12 cellular contexts compared by ENCODE assay signal in the genomic region with DNA sequence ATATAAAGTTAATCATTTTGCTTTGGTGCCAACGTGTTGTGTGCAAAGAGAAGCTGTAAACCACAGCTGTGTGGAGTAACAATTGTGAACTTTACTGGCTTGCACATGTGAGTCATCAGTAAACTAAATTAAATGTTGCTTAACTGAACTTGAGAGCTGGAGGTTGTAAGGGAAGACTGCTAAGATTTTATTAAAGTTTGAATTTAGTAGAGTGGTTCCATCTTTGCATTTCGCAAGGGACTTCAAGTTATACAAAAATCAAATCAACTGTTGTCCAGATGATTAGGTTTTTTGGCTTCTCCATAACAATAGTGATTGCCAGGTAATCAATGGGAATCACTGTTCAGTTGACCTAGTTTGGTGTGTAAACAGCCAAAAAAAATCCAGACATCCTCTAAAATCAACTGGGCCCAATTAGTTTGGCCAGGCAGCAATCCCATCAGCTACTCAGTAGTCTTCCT.
DNase-seq lines count a peak whose midpoint lies in the region; ATAC-seq and TF ChIP-seq lines count a peak whose summit lies in the region.
"Had no signal": no experiment of that assay in that cellular context is flagged by ENCODE, and none has a peak within 500 bp of the region (broad histone marks: within the 10 kb centered on the region; RNA-seq: fewer than 3 reads in every experiment).

No MANE protein-coding gene starts in this region.

- H3K27ac ChIP-seq in testis, result no peak overlapping the region

- no peaks in the 10 kb centered on the region for H3K27me3 ChIP-seq in testis

- TF ChIP-seq POLR2A in testis (IDR thresholded peaks at IDR 0.05), result no peak

- no peaks in the 10 kb centered on the region for H3K9me3 ChIP-seq in testis

- DNase-seq in HS-5 (ENCODE audit: low read depth), result peak; percentile 55
- DNase-seq in RPMI7951 (ENCODE audit: low read depth), result peak; percentile 42
- DNase-seq in fibroblast of peridontal ligament (ENCODE audit: extremely low read depth), result peak; percentile 73
- DNase-seq in stromal cell of bone marrow (ENCODE audit: low read depth), result peak; percentile 19
- DNase-seq in NCI-H510A (lab: John Stamatoyannopoulos, UW), result no peak
- DNase-seq in testis, result no peak
- DNase-seq: activated CD8-positive, alpha-beta T cell treated with anti-CD3 and anti-CD28 coated beads for 36 hours; effector memory CD4-positive, alpha-beta T cell; naive B cell; NCI-H1105; stimulated activated CD4-positive, alpha-beta T cell treated with anti-CD3 and anti-CD28 coated beads, Interleukin-12 subunit alpha, Interleukin-12 subunit beta, amount 100 ng/mL, for 4 hours had no signal

- H3K4me1 ChIP-seq in testis, result no peaks in the 10 kb centered on the region

- H3K36me3 ChIP-seq in testis (ENCODE audit: low read depth, missing control alignments), result no peaks in the 10 kb centered on the region

- TF ChIP-seq CTCF in testis (IDR thresholded peaks at IDR 0.05), result no peak

- no peak for ATAC-seq in GM18873 (IDR thresholded peaks at IDR 0.05; ENCODE audit: low FRiP score, unreplicated experiment)
- ATAC-seq: activated CD8-positive, alpha-beta T cell treated with anti-CD3 and anti-CD28 coated beads for 36 hours had no signal

- intact Hi-C loops in testis (cut with DNase I; ENCODE audit: low total_unique reads), result no loop called here

- 57 to 85% methylated on average over 2 of the region's 2 CpGs for WGBS in testis, 2 donors

- H3K4me3 ChIP-seq in testis, result no peak overlapping the region

Comparison
In these comparisons a context has a peak if more than half of its experiments do, and no peak if none do; other contexts are left out.
1. DNase-seq: peak in HS-5 (single experiment), RPMI7951 (single experiment), fibroblast of peridontal ligament (single experiment) and stromal cell of bone marrow (single experiment); none in NCI-H510A (single experiment) and testis (single experiment).